Comparison of ENCODE assay signal across 10 cellular contexts in genomic region chr3:71563827-71564226, GRCh38. TPM values are rescaled to one million over a fixed set of nuclear protein-coding genes. Genes with fewer than 3 reads are reported as not detected.
DNase-seq lines count a peak whose midpoint lies in the region; ATAC-seq and TF ChIP-seq lines count a peak whose summit lies in the region.
"Had no signal": no experiment of that assay in that cellular context is flagged by ENCODE, and none has a peak within 500 bp of the region (broad histone marks: within the 10 kb centered on the region; RNA-seq: fewer than 3 reads in every experiment).

No MANE protein-coding gene starts in this region.

- peaks cover 98% of the 10 kb centered on the region for H3K79me2 ChIP-seq in DOHH2 (ENCODE audit: control insufficient read depth, low read length)

- DNase-seq in NCI-H2196 (lab: John Stamatoyannopoulos, UW; ENCODE audit: unreplicated experiment) (peak; percentile 52), GOT3 (lab: John Stamatoyannopoulos, UW) (no peak), H7 (no peak), posterior vena cava (ENCODE audit: low spot score) (no peak)
- DNase-seq in activated naive CD4-positive, alpha-beta T cell treated with Interleukin-2 at 50 U/mL for 16 hours: no peak
- DNase-seq: stimulated activated naive CD8-positive, alpha-beta T cell treated with anti-CD3 and anti-CD28 coated beads, Interleukin-15, Interleukin-2, amounts not matched to agents 100 U/mL and 50 U/mL, for 24 hours had no signal

- H3K4me3 ChIP-seq in DOHH2 (ENCODE audit: low read length) (peak overlapping the region; percentile 70), H7 (ENCODE audit: insufficient read depth, low read depth, low read length) (no peak overlapping the region)
- H3K4me3 ChIP-seq: skin epidermis had no signal

- H3K9me2 ChIP-seq in DOHH2 (replicated peaks; ENCODE audit: control insufficient read depth, low read length): no peaks in the 10 kb centered on the region

- H3K27me3 ChIP-seq in DOHH2 (ENCODE audit: control insufficient read depth, low read length) (no peaks in the 10 kb centered on the region), H7 (ENCODE audit: control insufficient read depth, insufficient read depth, low read length) (no peaks in the 10 kb centered on the region)

- no peaks in the 10 kb centered on the region for H3K9me3 ChIP-seq in DOHH2 (ENCODE audit: control insufficient read depth, insufficient read depth, low read length)

- intact Hi-C loops in posterior vena cava (cut with DNase I): no loop called here

- TF ChIP-seq CTCF in DOHH2 (IDR thresholded peaks at IDR 0.05; ENCODE audit: low read depth, low read length, poor library complexity, severe bottlenecking): no peak

- no peaks in the 10 kb centered on the region for H4K20me1 ChIP-seq in DOHH2 (ENCODE audit: control insufficient read depth, insufficient read depth, low read depth, low read length)

- peaks cover 99% of the 10 kb centered on the region for H3K4me1 ChIP-seq in DOHH2 (ENCODE audit: control insufficient read depth, low read length)

- H3F3A ChIP-seq in DOHH2 (ENCODE audit: control insufficient read depth, insufficient read depth): peaks cover 35% of the 10 kb centered on the region

- peak; percentile 81 for ATAC-seq in GM19452 (IDR thresholded peaks at IDR 0.05; ENCODE audit: unreplicated experiment)
- ATAC-seq in HG02981 (IDR thresholded peaks at IDR 0.05; ENCODE audit: unreplicated experiment): peak; percentile 91
- ATAC-seq: stimulated activated naive CD8-positive, alpha-beta T cell treated with anti-CD3 and anti-CD28 coated beads, Interleukin-15, Interleukin-2, amounts not matched to agents 100 U/mL and 50 U/mL, for 24 hours had no signal

- peak overlapping the region; percentile 98 for H3K27ac ChIP-seq in DOHH2 (ENCODE audit: low read depth, low read length)
- H3K27ac ChIP-seq: skin epidermis had no signal

- H3K4me2 ChIP-seq in DOHH2 (ENCODE audit: low read length): peak overlapping the region; percentile 95

- H3K36me3 ChIP-seq in DOHH2 (ENCODE audit: control insufficient read depth, low read length) (peaks cover 85% of the 10 kb centered on the region), H7 (replicated peaks; ENCODE audit: control insufficient read depth, insufficient read depth, low read length) (no peaks in the 10 kb centered on the region)

RNA-seq across cellular contexts. Expression of gene FOXP1, which starts 19.7 kb away (rescaled TPM):
- 22.4 and 24.7 TPM in 2 replicates for total RNA-seq in H7 (2014; rRNA removed; shearing (Covaris generic))
- total RNA-seq in posterior vena cava: 100 to 1,000 TPM; 109 to 112 TPM
